8 cellular contexts compared by ENCODE assay signal in the genomic region with DNA sequence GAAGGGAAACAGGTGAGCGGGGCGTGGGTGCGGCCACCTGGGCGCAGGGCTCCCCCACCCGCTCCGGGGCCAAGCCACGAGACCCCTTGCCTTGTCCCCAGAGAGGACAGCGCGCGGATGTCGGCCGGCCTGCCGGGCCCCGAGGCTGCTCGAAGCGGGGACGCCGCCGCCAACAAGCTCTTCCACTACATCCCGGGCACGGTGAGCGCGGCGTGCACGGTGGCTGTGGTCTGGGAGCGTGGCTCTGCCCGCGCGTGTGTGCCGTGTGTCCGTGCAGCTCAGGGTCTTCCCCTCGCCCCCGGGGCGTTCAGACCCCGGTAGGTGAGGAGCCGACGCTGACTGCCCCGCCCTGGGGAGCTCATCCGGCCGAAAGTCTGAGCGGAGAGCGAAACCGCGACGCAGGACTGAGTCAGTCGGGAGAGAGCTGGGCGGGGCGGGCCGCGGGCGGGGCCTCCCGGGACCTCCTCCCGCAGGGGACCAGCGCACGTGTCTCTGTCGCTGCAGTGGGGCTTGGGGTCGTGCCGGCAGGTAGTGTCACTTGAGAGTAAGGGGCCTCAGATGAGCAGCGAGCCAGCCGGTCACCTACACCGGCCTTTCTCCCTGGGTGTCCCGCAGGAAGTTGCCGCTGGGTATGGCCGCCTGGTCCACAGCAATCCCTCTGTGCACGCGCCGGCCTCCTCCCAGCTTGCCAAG. TPM values are rescaled to one million over a fixed set of nuclear protein-coding genes. Genes with fewer than 3 reads are reported as not detected.
DNase-seq lines count a peak whose midpoint lies in the region; ATAC-seq and TF ChIP-seq lines count a peak whose summit lies in the region.

No MANE protein-coding gene starts in this region.

- TF ChIP-seq POLR2A in GM19193 (IDR thresholded peaks at IDR 0.05; ENCODE audit: extremely low read depth, insufficient read depth, insufficient read length) (peak; percentile 45), breast epithelium (IDR thresholded peaks at IDR 0.05) (no peak)

- POLR2A ChIA-PET in AG04450 (lab: Yijun Ruan, JAX) = interaction anchor here (0.6 to 1.4 kb wide), 7 partner anchors 9 to 64 kb away, joined by 3 to 12 read pairs (median 5); no protein-coding TSS in a partner anchor

- CTCF ChIA-PET in AG04450 (lab: Charles Lee) = interaction anchor here (1.3 to 1.5 kb wide), 2 partner anchors 35 to 62 kb away, joined by 3 to 11 read pairs; no protein-coding TSS in a partner anchor

- H3K36me3 ChIP-seq in WERI-Rb-1 (peaks cover 29% of the 10 kb centered on the region), breast epithelium (no peaks in the 10 kb centered on the region)

- H3K27me3 ChIP-seq in AG04450 (ENCODE audit: control insufficient read depth, insufficient read depth, low read length) (peaks cover 18% of the 10 kb centered on the region), WERI-Rb-1 (ENCODE audit: insufficient read depth, low read depth, severe bottlenecking) (no peaks in the 10 kb centered on the region), breast epithelium (peaks cover 2 to 21% of the 10 kb centered on the region in 2 donors)

- H3K27ac ChIP-seq in AG04450 (ENCODE audit: low read depth, low read length) (no peak overlapping the region), WERI-Rb-1 (no peak overlapping the region), breast epithelium (peak overlapping the region; percentile 93 to 95)

- TF ChIP-seq CTCF in AG04450 (IDR thresholded peaks at IDR 0.05; ENCODE audit: low read depth, low read length) (no peak), WERI-Rb-1 (IDR thresholded peaks at IDR 0.05; ENCODE audit: low read depth, low read length) (no peak), breast epithelium (IDR thresholded peaks at IDR 0.05) (no peak)

- DNase-seq in AG04450 (ENCODE audit: low read depth, low spot score) = no peak
- DNase-seq in HS-5 (ENCODE audit: low read depth) = peak; percentile 58
- DNase-seq in WERI-Rb-1 = peak; percentile 61
- peak; percentile 53 to 81 for DNase-seq in breast epithelium (ENCODE audit: low spot score in 2 of 2)
- DNase-seq in kidney tubule cell (ENCODE audit: low spot score) = peak; percentile 88
- DNase-seq in stimulated activated CD4-positive, alpha-beta T cell treated with anti-CD3 and anti-CD28 coated beads, Interleukin-2, amount 100 ng/mL, for 4 hours (ENCODE audit: low read depth) = peak; percentile 82

- H3K9me3 ChIP-seq in AG04450 (ENCODE audit: control insufficient read depth, insufficient read depth, low read length) (peaks cover 6% of the 10 kb centered on the region; the same call in 1 of the 2 replicates), WERI-Rb-1 (ENCODE audit: severe bottlenecking) (no peaks in the 10 kb centered on the region), breast epithelium (no peaks in the 10 kb centered on the region)

- H3K4me3 ChIP-seq in AG04450 (ENCODE audit: low read depth, low read length) (peak overlapping the region; percentile 74), WERI-Rb-1 (ENCODE audit: low read depth, low read length) (peak overlapping the region; percentile 40), breast epithelium (peak overlapping the region; percentile 54 to 93 (median 69))

- no peak for ATAC-seq in GM18520 (IDR thresholded peaks at IDR 0.05; ENCODE audit: unreplicated experiment)

- intact Hi-C loops in breast epithelium (cut with DNase I; ENCODE audit: low total_unique reads) = no loop called here

- H3K4me1 ChIP-seq in breast epithelium = peaks cover 0 to 16% of the 10 kb centered on the region in 2 donors

RNA-seq across cellular contexts. Expression of a gene that starts 0.5 kb away (rescaled TPM):
- polyA plus RNA-seq in AG04450 (2011; rRNA removed) = 0.06 and 0.15 TPM in 2 replicates
- 0.09 and 0.14 TPM in 2 replicates for polyA minus RNA-seq in AG04450 (2011; rRNA and poly(A)+ RNA removed)
- total RNA-seq in breast epithelium = 1 to 10 TPM in 2 of 3 donors, under 1 TPM in 1; 0.16 to 2.8 (median 1.6) TPM

RNA-seq across cellular contexts. Expression of a gene that starts 6.4 kb away (rescaled TPM):
- 5.5 and 9.7 TPM in 2 replicates for polyA plus RNA-seq in AG04450 (2011; rRNA removed)
- 1.7 and 3.5 TPM in 2 replicates for polyA minus RNA-seq in AG04450 (2011; rRNA and poly(A)+ RNA removed)
- total RNA-seq in breast epithelium = 10 to 100 TPM in 1 of 3 donors, 1 to 10 TPM in 2; 5.4 to 18.0 (median 10.0) TPM

RNA-seq across cellular contexts. Expression of a gene that starts 7.7 kb away (rescaled TPM):
- 36.1 and 41.7 TPM in 2 replicates for polyA plus RNA-seq in AG04450 (2011; rRNA removed)
- 42.0 and 54.6 TPM in 2 replicates for polyA minus RNA-seq in AG04450 (2011; rRNA and poly(A)+ RNA removed)
- 10 to 100 TPM; 36.2 to 38.7 (median 38.2) TPM for total RNA-seq in breast epithelium

RNA-seq across cellular contexts. Expression of a gene that starts 15.1 kb away (rescaled TPM):
- not detected in 2 replicates for polyA plus RNA-seq in AG04450 (2011; rRNA removed)
- polyA minus RNA-seq in AG04450 (2011; rRNA and poly(A)+ RNA removed) = 0.37 TPM in 1 of 2 replicates, not detected in the other
- total RNA-seq in breast epithelium = 1 to 10 TPM in 1 of 3 donors, under 1 TPM in 1, not detected in 1; 0.33 to 1.9 TPM

RNA-seq across cellular contexts. Expression of a gene that starts 33.1 kb away (rescaled TPM):
- polyA plus RNA-seq in AG04450 (2011; rRNA removed) = 0.68 and 0.76 TPM in 2 replicates
- 0.51 and 0.74 TPM in 2 replicates for polyA minus RNA-seq in AG04450 (2011; rRNA and poly(A)+ RNA removed)
- 10 to 100 TPM in 2 of 3 donors, 1 to 10 TPM in 1; 8.3 to 36.4 (median 34.2) TPM for total RNA-seq in breast epithelium

Comparison
In these comparisons a context has a peak if more than half of its experiments do, and no peak if none do; other contexts are left out.
1. H3K27ac ChIP-seq: peak in breast epithelium (2 of 2); none in AG04450 (single experiment) and WERI-Rb-1 (single experiment).
2. Peak in every context shown above with its lines, with median percentiles within 50 percentile points of each other: H3K4me3 ChIP-seq.